In the genomic region with DNA sequence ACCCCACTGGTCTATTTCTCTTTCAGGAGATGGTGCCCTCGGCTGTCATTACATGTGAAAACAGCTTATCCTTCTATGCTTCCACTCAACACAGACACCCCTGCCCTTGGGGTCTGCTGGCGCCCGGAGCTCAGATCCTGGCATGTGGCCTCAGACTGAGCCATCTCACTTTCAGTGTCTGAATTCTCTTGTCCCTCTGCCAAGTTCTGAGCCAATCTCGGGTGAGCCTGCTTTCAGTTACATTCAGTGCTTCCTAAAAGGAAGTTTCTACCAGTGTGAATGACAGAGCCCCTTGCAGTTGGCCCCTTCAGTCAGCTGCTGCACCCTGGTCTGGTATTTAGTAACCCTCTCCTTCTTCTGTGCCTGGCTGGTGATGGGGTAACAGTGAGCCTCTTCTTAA, we compare ENCODE assay signal across 10 cellular contexts.
DNase-seq lines count a peak whose midpoint lies in the region; ATAC-seq and TF ChIP-seq lines count a peak whose summit lies in the region.
"Had no signal": no experiment of that assay in that cellular context is flagged by ENCODE, and none has a peak within 500 bp of the region (broad histone marks: within the 10 kb centered on the region; RNA-seq: fewer than 3 reads in every experiment).

No MANE protein-coding gene starts in this region.

- no peaks in the 10 kb centered on the region for H3K27me3 Mint-ChIP-seq in dendritic cell treated with granulocyte-macrophage colony-stimulating factor and Interleukin-4, amounts not matched to agents 40 ng/mL and 50 ng/mL, for 4 days
- peaks cover 0 to 21% (median 11%) of the 10 kb centered on the region in 5 donors for H3K27me3 Mint-ChIP-seq in naive thymus-derived CD4-positive, alpha-beta T cell

- no peak overlapping the region for H3K4me3 Mint-ChIP-seq in dendritic cell treated with granulocyte-macrophage colony-stimulating factor and Interleukin-4, amounts not matched to agents 40 ng/mL and 50 ng/mL, for 4 days
- H3K4me3 Mint-ChIP-seq in naive thymus-derived CD4-positive, alpha-beta T cell: no peak overlapping the region

- peak; percentile 18 for ATAC-seq in naive thymus-derived CD4-positive, alpha-beta T cell
- ATAC-seq in HG02840 (IDR thresholded peaks at IDR 0.05; ENCODE audit: low FRiP score, unreplicated experiment): no peak
- ATAC-seq: activated CD4-positive, CD25-positive, alpha-beta regulatory T cell treated with anti-CD3 and anti-CD28 coated beads, Interleukin-2, amount 50 U/mL, for 24 hours had no signal

- POLR2A ChIA-PET in naive thymus-derived CD4-positive, alpha-beta T cell (lab: Charles Lee): no interaction called here
- POLR2A ChIA-PET in RWPE1 (lab: Yijun Ruan, JAX; ENCODE audit: low non-redundant PET): no interaction called here

- H3K36me3 ChIP-seq in naive thymus-derived CD4-positive, alpha-beta T cell (ENCODE audit: control insufficient read depth in 2 of 3, insufficient read depth in 3 of 3, low read length in 3 of 3): no peaks in the 10 kb centered on the region

- intact Hi-C loops in dendritic cell treated with granulocyte-macrophage colony-stimulating factor and Interleukin-4, amounts not matched to agents 40 ng/mL and 50 ng/mL, for 4 days (cut with micrococcal nuclease): no loop called here
- intact Hi-C loops in naive thymus-derived CD4-positive, alpha-beta T cell (cut with micrococcal nuclease): no loop called here

- H3K27ac ChIP-seq in naive thymus-derived CD4-positive, alpha-beta T cell (ENCODE audit: low read depth, low read length): no peak overlapping the region
- H3K27ac ChIP-seq in RWPE1: no peak overlapping the region; the same call in 1 of the 2 replicates
- H3K27ac ChIP-seq: HL-60 had no signal

- peak; percentile 85 for DNase-seq in DMS 273 (lab: John Stamatoyannopoulos, UW; ENCODE audit: unreplicated experiment)
- DNase-seq in NCI-H1092 treated with DMSO at 0.1 percent for 48 hours (lab: John Stamatoyannopoulos, UW): peak; percentile 57
- no peak for DNase-seq in naive thymus-derived CD4-positive, alpha-beta T cell
- no peak for DNase-seq in RWPE1 (ENCODE audit: low spot score)
- no peak for DNase-seq in stimulated activated naive CD4-positive, alpha-beta T cell treated with Interleukin-2 at 50 U/mL for 16 hours (lab: John Stamatoyannopoulos, UW)
- no peak for DNase-seq in activated CD8-positive, alpha-beta memory T cell treated with anti-CD3 and anti-CD28 coated beads, Interleukin-2, amount 50 U/mL, for 4 hours

- no peaks in the 10 kb centered on the region for H3K9me3 Mint-ChIP-seq in dendritic cell treated with granulocyte-macrophage colony-stimulating factor and Interleukin-4, amounts not matched to agents 40 ng/mL and 50 ng/mL, for 4 days
- H3K9me3 Mint-ChIP-seq in naive thymus-derived CD4-positive, alpha-beta T cell: no peaks in the 10 kb centered on the region

- H3K4me1 ChIP-seq in naive thymus-derived CD4-positive, alpha-beta T cell (ENCODE audit: control insufficient read depth in 2 of 2, insufficient read depth in 2 of 2, low read length in 2 of 2): no peaks in the 10 kb centered on the region

- no peak for TF ChIP-seq CTCF in RWPE1 (conservative IDR thresholded peaks at IDR 0.05; ENCODE audit: low read depth)

- H3K27ac Mint-ChIP-seq in dendritic cell treated with granulocyte-macrophage colony-stimulating factor and Interleukin-4, amounts not matched to agents 40 ng/mL and 50 ng/mL, for 4 days: peak overlapping the region; percentile 70
- no peak overlapping the region for H3K27ac Mint-ChIP-seq in naive thymus-derived CD4-positive, alpha-beta T cell

- peaks cover 11% of the 10 kb centered on the region for H3K4me1 Mint-ChIP-seq in dendritic cell treated with granulocyte-macrophage colony-stimulating factor and Interleukin-4, amounts not matched to agents 40 ng/mL and 50 ng/mL, for 4 days (ENCODE audit: low read depth)
- no peaks in the 10 kb centered on the region for H3K4me1 Mint-ChIP-seq in naive thymus-derived CD4-positive, alpha-beta T cell

- H3K9me3 ChIP-seq in naive thymus-derived CD4-positive, alpha-beta T cell (ENCODE audit: control insufficient read depth in 2 of 3, low read length in 3 of 3): no peaks in the 10 kb centered on the region

- H3K4me3 ChIP-seq in naive thymus-derived CD4-positive, alpha-beta T cell (ENCODE audit: low read length): no peak overlapping the region

- no peaks in the 10 kb centered on the region for H3K27me3 ChIP-seq in naive thymus-derived CD4-positive, alpha-beta T cell (ENCODE audit: control insufficient read depth in 2 of 2, insufficient read depth in 2 of 2, low read length in 2 of 2)

- no peaks in the 10 kb centered on the region for H3K36me3 Mint-ChIP-seq in dendritic cell treated with granulocyte-macrophage colony-stimulating factor and Interleukin-4, amounts not matched to agents 40 ng/mL and 50 ng/mL, for 4 days (ENCODE audit: low read depth)
- no peaks in the 10 kb centered on the region for H3K36me3 Mint-ChIP-seq in naive thymus-derived CD4-positive, alpha-beta T cell

- CTCF ChIA-PET in naive thymus-derived CD4-positive, alpha-beta T cell (lab: Charles Lee): no interaction called here
- CTCF ChIA-PET in RWPE1 (lab: Yijun Ruan, JAX): no interaction called here

Comparison
In these comparisons a context has a peak if more than half of its experiments do, and no peak if none do; other contexts are left out.
1. DNase-seq: peak in DMS 273 (single experiment) and NCI-H1092 treated with DMSO at 0.1 percent for 48 hours (single experiment); none in naive thymus-derived CD4-positive, alpha-beta T cell (0 of 9), RWPE1 (single experiment), stimulated activated naive CD4-positive, alpha-beta T cell treated with Interleukin-2 at 50 U/mL for 16 hours (single experiment) and activated CD8-positive, alpha-beta memory T cell treated with anti-CD3 and anti-CD28 coated beads, Interleukin-2, amount 50 U/mL, for 4 hours (single experiment).